In the genomic region with DNA sequence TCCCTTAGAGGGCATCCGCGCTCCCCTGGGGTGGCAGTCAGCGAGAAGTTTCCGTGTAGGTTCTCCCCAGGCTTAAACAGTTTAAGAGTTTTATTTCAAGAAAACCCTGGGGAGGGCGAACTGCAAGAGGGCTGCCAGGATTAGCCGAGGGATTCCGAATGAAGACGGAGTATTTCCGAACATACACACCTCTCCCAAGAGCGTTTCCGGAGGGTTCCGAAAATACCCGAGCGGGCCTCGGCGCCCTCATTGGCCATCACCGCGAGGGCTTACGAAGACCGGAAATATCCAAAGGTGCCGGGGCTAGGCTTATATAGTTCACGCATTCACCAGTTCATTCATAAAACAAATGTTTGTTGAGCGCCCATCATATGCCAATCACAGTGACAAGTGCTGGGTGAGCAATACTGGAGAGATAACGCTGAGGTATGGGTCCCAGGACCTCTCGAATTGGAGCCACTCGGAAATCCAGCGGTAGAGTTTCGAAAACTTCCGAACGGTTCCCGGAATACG, we compare ENCODE assay signal across 1 cellular context.
TF ChIP-seq lines count a peak whose summit lies in the region.

No MANE protein-coding gene starts in this region.

TF ChIP-seq in HepG2, 621 proteins besides CTCF, POLR2A, EP300 and RAD21 (continued from another document):
- TF ChIP-seq, protein P1, sequence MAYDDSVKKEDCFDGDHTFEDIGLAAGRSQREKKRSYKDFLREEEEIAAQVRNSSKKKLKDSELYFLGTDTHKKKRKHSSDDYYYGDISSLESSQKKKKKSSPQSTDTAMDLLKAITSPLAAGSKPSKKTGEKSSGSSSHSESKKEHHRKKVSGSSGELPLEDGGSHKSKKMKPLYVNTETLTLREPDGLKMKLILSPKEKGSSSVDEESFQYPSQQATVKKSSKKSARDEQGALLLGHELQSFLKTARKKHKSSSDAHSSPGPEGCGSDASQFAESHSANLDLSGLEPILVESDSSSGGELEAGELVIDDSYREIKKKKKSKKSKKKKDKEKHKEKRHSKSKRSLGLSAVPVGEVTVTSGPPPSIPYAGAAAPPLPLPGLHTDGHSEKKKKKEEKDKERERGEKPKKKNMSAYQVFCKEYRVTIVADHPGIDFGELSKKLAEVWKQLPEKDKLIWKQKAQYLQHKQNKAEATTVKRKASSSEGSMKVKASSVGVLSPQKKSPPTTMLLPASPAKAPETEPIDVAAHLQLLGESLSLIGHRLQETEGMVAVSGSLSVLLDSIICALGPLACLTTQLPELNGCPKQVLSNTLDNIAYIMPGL (CRISPR knock-in tag; IDR thresholded peaks at IDR 0.05; ENCODE audit: borderline replicate concordance in 1 of 2, low read depth in 1 of 2) = peak in 1 of 2 experiments; percentile 15; a peak in 1 of 4 replicates
- TF ChIP-seq DMAP1 (CRISPR knock-in tag; IDR thresholded peaks at IDR 0.05) (peak; percentile 61; the same call in 1 of the 2 replicates), ZNF501 (CRISPR knock-in tag; IDR thresholded peaks at IDR 0.05) (peak; percentile 68; the same call in 1 of the 2 replicates), SATB2 (CRISPR knock-in tag; IDR thresholded peaks at IDR 0.05) (no peak), ZNF713 (CRISPR knock-in tag; IDR thresholded peaks at IDR 0.05) (no peak)
- TF ChIP-seq, protein P2, sequence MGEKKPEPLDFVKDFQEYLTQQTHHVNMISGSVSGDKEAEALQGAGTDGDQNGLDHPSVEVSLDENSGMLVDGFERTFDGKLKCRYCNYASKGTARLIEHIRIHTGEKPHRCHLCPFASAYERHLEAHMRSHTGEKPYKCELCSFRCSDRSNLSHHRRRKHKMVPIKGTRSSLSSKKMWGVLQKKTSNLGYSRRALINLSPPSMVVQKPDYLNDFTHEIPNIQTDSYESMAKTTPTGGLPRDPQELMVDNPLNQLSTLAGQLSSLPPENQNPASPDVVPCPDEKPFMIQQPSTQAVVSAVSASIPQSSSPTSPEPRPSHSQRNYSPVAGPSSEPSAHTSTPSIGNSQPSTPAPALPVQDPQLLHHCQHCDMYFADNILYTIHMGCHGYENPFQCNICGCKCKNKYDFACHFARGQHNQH (CRISPR knock-in tag; IDR thresholded peaks at IDR 0.05) = peak; percentile 13; the same call in 1 of the 2 replicates
